Comparison of ENCODE assay signal across 22 cellular contexts in the genomic region with DNA sequence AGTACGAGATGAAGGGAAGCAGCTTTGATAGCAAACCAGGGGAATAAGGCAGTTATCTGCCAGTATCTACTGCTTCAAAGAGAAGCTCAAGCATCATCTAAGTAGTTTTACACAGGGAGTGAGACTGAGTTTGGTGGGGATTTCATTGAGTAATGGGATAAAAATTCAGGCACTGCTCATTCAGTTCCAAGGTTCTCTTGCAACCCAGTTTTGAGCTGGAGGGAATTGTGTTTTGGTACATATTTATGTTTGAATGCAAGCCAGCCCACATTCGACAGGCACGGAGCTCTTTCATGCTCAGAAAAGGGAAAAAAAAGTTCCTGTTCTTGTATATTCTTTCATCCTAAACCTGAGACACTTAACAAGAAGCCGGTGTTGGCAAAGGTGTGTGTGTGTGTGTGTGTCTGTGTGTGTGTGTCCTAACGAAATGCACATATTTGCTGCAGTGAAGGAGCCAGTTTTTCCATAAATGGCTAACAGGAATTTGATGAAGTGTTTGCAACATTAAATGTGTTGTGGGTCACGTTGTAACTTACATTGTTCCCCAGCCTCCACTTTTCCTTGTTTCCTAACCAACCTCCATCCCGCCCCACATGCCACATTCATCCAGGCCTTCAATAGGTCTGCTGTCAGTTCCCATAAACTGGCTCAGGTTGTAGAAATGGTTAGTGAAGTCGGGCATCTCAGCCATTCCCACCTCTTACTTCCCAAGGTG.
DNase-seq lines count a peak whose midpoint lies in the region; ATAC-seq, FAIRE-seq and TF ChIP-seq lines count a peak whose summit lies in the region.
"Had no signal": no experiment of that assay in that cellular context is flagged by ENCODE, and none has a peak within 500 bp of the region (broad histone marks: within the 10 kb centered on the region; RNA-seq: fewer than 3 reads in every experiment).

No MANE protein-coding gene starts in this region.

- H3K4me2 ChIP-seq in astrocyte (ENCODE audit: low read length), result no peak overlapping the region

- no peak overlapping the region for H3K27ac ChIP-seq in astrocyte (ENCODE audit: low read depth, low read length)
- H3K27ac ChIP-seq: upper lobe of left lung had no signal

- H3K9me3 Mint-ChIP-seq in astrocyte (ENCODE audit: unreplicated experiment), result peaks cover 2% of the 10 kb centered on the region
- H3K9me3 Mint-ChIP-seq: WTC11 had no signal

- no peak overlapping the region for H3K27ac Mint-ChIP-seq in astrocyte (ENCODE audit: unreplicated experiment)
- H3K27ac Mint-ChIP-seq: CD4-positive, alpha-beta memory T cell; WTC11 had no signal

- H3K4me1 Mint-ChIP-seq in astrocyte (ENCODE audit: low read depth, unreplicated experiment), result peaks cover 9% of the 10 kb centered on the region
- H3K4me1 Mint-ChIP-seq: CD4-positive, alpha-beta memory T cell had no signal

- H3K9ac ChIP-seq in astrocyte (ENCODE audit: low read length), result no peak overlapping the region

- H4K20me1 ChIP-seq in astrocyte (ENCODE audit: insufficient read depth, low read length), result no peaks in the 10 kb centered on the region

- no peaks in the 10 kb centered on the region for H3K9me3 ChIP-seq in astrocyte (ENCODE audit: insufficient read depth, low read depth, low read length)
- H3K9me3 ChIP-seq: upper lobe of left lung had no signal

- H2AFZ ChIP-seq in astrocyte (ENCODE audit: low read depth, low read length), result no peak overlapping the region

- no peaks in the 10 kb centered on the region for H3K4me1 ChIP-seq in astrocyte (ENCODE audit: insufficient read depth, low read length)

- ATAC-seq in GM21390 (IDR thresholded peaks at IDR 0.05; ENCODE audit: unreplicated experiment), result no peak

- FAIRE-seq in D721Med (lab: Jason Lieb, UNC) (peak; percentile 80), astrocyte (lab: Jason Lieb, UNC) (peak; percentile 79)
- FAIRE-seq: GM12892, HTR-8/SVneo had no signal

- DNase-seq in D721Med (ENCODE audit: insufficient read length, low spot score) (no peak), astrocyte (ENCODE audit: low read depth) (peak; percentile 51), fibroblast of pulmonary artery (ENCODE audit: low read depth) (peak; percentile 9), stromal cell of bone marrow (ENCODE audit: low read depth) (peak; percentile 58), iPS-NIHi11 (ENCODE audit: low spot score) (no peak), cerebellum (ENCODE audit: low spot score) (no peak)
- DNase-seq in activated effector memory CD4-positive, alpha-beta T cell treated with anti-CD3 and anti-CD28 coated beads, Interleukin-2, amount 50 U/mL, for 16 hours, result no peak
- DNase-seq: activated CD8-positive, alpha-beta memory T cell treated with anti-CD3 and anti-CD28 coated beads, Interleukin-2, amount 50 U/mL, for 4 hours; caudate nucleus; CD4-positive, alpha-beta memory T cell; DMS153; Karpas-422; kidney glomerular epithelial cell; mammary epithelial cell; NCI-H1694 treated with DMSO at 0.1 percent for 48 hours; NCI-H526 treated with DMSO at 0.1 percent for 48 hours; occipital lobe; upper lobe of left lung had no signal

- no peaks in the 10 kb centered on the region for H3K36me3 ChIP-seq in astrocyte (ENCODE audit: insufficient read depth, low read length)
- H3K36me3 ChIP-seq: upper lobe of left lung had no signal

- no peaks in the 10 kb centered on the region for H3K27me3 ChIP-seq in astrocyte (ENCODE audit: insufficient read depth, low read length)
- H3K27me3 ChIP-seq: upper lobe of left lung had no signal

- no peak overlapping the region for H3K4me3 Mint-ChIP-seq in astrocyte (ENCODE audit: unreplicated experiment)
- H3K4me3 Mint-ChIP-seq: CD4-positive, alpha-beta memory T cell; WTC11 had no signal

- H3K79me2 ChIP-seq in astrocyte (ENCODE audit: insufficient read depth, low read length), result no peaks in the 10 kb centered on the region

- peaks cover 7% of the 10 kb centered on the region for H3K27me3 Mint-ChIP-seq in astrocyte (ENCODE audit: low read depth, unreplicated experiment)
- H3K27me3 Mint-ChIP-seq: CD4-positive, alpha-beta memory T cell had no signal

- no peak overlapping the region for H3K4me3 ChIP-seq in astrocyte (ENCODE audit: insufficient read depth, low read depth, low read length)
- H3K4me3 ChIP-seq in fibroblast of pulmonary artery (replicated peaks; ENCODE audit: low read depth, low read length), result no peak overlapping the region
- H3K4me3 ChIP-seq: upper lobe of left lung had no signal

- no peak for TF ChIP-seq CTCF in D721Med (IDR thresholded peaks at IDR 0.05; ENCODE audit: insufficient read depth, missing control alignments)
- no peak for TF ChIP-seq CTCF in astrocyte (IDR thresholded peaks at IDR 0.05; ENCODE audit: insufficient read depth, low read depth, low read length)
- no peak for TF ChIP-seq CTCF in fibroblast of pulmonary artery (IDR thresholded peaks at IDR 0.05; ENCODE audit: low read length, missing control alignments)

- no peaks in the 10 kb centered on the region for H3K36me3 Mint-ChIP-seq in astrocyte (ENCODE audit: low read depth, unreplicated experiment)
- H3K36me3 Mint-ChIP-seq: CD4-positive, alpha-beta memory T cell; WTC11 had no signal

Comparison
In these comparisons a context has a peak if more than half of its experiments do, and no peak if none do; other contexts are left out.
1. DNase-seq: peak in astrocyte (single experiment), fibroblast of pulmonary artery (single experiment) and stromal cell of bone marrow (single experiment); none in D721Med (single experiment), iPS-NIHi11 (single experiment), activated effector memory CD4-positive, alpha-beta T cell treated with anti-CD3 and anti-CD28 coated beads, Interleukin-2, amount 50 U/mL, for 16 hours (single experiment) and cerebellum (single experiment).